ENCODE assay signal across 1 cellular context in the genomic region with DNA sequence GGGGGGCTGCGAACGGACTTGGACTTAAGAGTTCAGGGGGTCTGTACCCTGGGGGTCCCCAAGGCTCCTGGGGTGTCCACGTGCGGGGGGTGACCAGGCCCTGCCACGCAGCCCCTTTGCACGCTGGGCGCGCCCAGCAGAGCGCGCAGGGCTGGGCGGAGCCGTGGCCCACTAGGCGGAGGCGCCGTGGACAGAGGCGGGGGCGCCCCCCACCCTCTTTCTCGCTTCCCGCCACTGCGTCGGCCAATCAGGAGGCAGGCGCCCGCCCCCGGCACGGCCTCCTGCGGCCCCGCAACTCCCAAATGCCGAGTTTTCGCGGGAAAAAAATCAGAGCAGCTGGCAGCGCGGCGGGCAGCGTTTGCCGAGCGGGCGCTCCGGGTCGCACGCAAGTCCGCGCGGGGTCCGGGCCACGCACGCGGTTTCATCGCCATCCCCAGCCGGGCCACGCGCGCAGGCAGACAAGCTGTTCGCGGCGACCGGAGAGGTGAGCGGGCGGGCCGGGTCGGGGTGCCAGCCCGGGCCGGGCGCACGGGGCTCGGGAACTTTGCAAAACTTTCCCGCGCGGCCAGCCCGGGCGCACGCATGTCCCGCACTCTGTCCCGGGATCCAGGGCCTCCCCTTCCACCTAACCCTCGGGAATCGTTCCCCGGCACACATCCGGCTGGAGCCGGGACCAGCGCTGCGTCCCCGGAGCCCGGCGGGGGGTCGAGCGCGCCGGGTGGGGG.
TF ChIP-seq lines count a peak whose summit lies in the region.

TSS of gene UHRF1 (plus strand) at position 330 of the 725 bp plus-strand sequence. CDS start 1,385 bp downstream, outside the sequence.

TF ChIP-seq in HepG2, 621 proteins besides CTCF, POLR2A, EP300 and RAD21 (continued from another document and continues in another):
- peak; percentile 13; the same call in 1 of the 2 replicates for TF ChIP-seq UBTF (CRISPR knock-in tag; IDR thresholded peaks at IDR 0.05)
- no peak for TF ChIP-seq ZNF839 (CRISPR knock-in tag; IDR thresholded peaks at IDR 0.05; ENCODE audit: borderline replicate concordance)
- 0 out of 2 replicates have a peak, but pooled peaks have one; percentile 42 for TF ChIP-seq SIN3A (IDR thresholded peaks at IDR 0.05; ENCODE audit: borderline replicate concordance, low read depth, low read length)
- peak; percentile 49; the same call in 1 of the 2 replicates for TF ChIP-seq ZNF790 (CRISPR knock-in tag; IDR thresholded peaks at IDR 0.05; ENCODE audit: borderline replicate concordance)
- TF ChIP-seq, protein P1, sequence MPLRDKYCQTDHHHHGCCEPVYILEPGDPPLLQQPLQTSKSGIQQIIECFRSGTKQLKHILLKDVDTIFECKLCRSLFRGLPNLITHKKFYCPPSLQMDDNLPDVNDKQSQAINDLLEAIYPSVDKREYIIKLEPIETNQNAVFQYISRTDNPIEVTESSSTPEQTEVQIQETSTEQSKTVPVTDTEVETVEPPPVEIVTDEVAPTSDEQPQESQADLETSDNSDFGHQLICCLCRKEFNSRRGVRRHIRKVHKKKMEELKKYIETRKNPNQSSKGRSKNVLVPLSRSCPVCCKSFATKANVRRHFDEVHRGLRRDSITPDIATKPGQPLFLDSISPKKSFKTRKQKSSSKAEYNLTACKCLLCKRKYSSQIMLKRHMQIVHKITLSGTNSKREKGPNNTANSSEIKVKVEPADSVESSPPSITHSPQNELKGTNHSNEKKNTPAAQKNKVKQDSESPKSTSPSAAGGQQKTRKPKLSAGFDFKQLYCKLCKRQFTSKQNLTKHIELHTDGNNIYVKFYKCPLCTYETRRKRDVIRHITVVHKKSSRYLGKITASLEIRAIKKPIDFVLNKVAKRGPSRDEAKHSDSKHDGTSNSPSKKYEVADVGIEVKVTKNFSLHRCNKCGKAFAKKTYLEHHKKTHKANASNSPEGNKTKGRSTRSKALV (CRISPR knock-in tag; IDR thresholded peaks at IDR 0.05), result 0 out of 2 replicates have a peak, but pooled peaks have one; percentile 2
- TF ChIP-seq, protein P2, sequence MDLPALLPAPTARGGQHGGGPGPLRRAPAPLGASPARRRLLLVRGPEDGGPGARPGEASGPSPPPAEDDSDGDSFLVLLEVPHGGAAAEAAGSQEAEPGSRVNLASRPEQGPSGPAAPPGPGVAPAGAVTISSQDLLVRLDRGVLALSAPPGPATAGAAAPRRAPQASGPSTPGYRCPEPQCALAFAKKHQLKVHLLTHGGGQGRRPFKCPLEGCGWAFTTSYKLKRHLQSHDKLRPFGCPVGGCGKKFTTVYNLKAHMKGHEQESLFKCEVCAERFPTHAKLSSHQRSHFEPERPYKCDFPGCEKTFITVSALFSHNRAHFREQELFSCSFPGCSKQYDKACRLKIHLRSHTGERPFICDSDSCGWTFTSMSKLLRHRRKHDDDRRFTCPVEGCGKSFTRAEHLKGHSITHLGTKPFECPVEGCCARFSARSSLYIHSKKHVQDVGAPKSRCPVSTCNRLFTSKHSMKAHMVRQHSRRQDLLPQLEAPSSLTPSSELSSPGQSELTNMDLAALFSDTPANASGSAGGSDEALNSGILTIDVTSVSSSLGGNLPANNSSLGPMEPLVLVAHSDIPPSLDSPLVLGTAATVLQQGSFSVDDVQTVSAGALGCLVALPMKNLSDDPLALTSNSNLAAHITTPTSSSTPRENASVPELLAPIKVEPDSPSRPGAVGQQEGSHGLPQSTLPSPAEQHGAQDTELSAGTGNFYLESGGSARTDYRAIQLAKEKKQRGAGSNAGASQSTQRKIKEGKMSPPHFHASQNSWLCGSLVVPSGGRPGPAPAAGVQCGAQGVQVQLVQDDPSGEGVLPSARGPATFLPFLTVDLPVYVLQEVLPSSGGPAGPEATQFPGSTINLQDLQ (CRISPR knock-in tag; IDR thresholded peaks at IDR 0.05), result peak; percentile 67; the same call in 1 of the 2 replicates
- no peak; the same call in 1 of the 2 replicates for TF ChIP-seq ZFYVE20 (CRISPR knock-in tag; IDR thresholded peaks at IDR 0.05; ENCODE audit: borderline replicate concordance, low read depth)
- TF ChIP-seq, protein P3, sequence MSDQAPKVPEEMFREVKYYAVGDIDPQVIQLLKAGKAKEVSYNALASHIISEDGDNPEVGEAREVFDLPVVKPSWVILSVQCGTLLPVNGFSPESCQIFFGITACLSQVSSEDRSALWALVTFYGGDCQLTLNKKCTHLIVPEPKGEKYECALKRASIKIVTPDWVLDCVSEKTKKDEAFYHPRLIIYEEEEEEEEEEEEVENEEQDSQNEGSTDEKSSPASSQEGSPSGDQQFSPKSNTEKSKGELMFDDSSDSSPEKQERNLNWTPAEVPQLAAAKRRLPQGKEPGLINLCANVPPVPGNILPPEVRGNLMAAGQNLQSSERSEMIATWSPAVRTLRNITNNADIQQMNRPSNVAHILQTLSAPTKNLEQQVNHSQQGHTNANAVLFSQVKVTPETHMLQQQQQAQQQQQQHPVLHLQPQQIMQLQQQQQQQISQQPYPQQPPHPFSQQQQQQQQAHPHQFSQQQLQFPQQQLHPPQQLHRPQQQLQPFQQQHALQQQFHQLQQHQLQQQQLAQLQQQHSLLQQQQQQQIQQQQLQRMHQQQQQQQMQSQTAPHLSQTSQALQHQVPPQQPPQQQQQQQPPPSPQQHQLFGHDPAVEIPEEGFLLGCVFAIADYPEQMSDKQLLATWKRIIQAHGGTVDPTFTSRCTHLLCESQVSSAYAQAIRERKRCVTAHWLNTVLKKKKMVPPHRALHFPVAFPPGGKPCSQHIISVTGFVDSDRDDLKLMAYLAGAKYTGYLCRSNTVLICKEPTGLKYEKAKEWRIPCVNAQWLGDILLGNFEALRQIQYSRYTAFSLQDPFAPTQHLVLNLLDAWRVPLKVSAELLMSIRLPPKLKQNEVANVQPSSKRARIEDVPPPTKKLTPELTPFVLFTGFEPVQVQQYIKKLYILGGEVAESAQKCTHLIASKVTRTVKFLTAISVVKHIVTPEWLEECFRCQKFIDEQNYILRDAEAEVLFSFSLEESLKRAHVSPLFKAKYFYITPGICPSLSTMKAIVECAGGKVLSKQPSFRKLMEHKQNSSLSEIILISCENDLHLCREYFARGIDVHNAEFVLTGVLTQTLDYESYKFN (CRISPR knock-in tag; conservative IDR thresholded peaks at IDR 0.05), result peak; percentile 46
- peak; percentile 70 for TF ChIP-seq AGO2 (optimal IDR thresholded peaks at IDR 0.05; ENCODE audit: low read depth, low read length)
- peak; percentile 21; the same call in 1 of the 2 replicates for TF ChIP-seq DMAP1 (CRISPR knock-in tag; IDR thresholded peaks at IDR 0.05)
- TF ChIP-seq BORCS8-MEF2B (CRISPR knock-in tag; IDR thresholded peaks at IDR 0.05), result peak; percentile 75
- TF ChIP-seq ZBTB7A (CRISPR knock-in tag; IDR thresholded peaks at IDR 0.05), result 0 out of 2 replicates have a peak, but pooled peaks have one; percentile 25
- no peak for TF ChIP-seq MIER3 (CRISPR knock-in tag; IDR thresholded peaks at IDR 0.05; ENCODE audit: borderline replicate concordance)
- TF ChIP-seq, protein P4, sequence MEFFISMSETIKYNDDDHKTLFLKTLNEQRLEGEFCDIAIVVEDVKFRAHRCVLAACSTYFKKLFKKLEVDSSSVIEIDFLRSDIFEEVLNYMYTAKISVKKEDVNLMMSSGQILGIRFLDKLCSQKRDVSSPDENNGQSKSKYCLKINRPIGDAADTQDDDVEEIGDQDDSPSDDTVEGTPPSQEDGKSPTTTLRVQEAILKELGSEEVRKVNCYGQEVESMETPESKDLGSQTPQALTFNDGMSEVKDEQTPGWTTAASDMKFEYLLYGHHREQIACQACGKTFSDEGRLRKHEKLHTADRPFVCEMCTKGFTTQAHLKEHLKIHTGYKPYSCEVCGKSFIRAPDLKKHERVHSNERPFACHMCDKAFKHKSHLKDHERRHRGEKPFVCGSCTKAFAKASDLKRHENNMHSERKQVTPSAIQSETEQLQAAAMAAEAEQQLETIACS (CRISPR knock-in tag; IDR thresholded peaks at IDR 0.05), result peak; percentile 39; the same call in 1 of the 2 replicates
- TF ChIP-seq, protein P5, sequence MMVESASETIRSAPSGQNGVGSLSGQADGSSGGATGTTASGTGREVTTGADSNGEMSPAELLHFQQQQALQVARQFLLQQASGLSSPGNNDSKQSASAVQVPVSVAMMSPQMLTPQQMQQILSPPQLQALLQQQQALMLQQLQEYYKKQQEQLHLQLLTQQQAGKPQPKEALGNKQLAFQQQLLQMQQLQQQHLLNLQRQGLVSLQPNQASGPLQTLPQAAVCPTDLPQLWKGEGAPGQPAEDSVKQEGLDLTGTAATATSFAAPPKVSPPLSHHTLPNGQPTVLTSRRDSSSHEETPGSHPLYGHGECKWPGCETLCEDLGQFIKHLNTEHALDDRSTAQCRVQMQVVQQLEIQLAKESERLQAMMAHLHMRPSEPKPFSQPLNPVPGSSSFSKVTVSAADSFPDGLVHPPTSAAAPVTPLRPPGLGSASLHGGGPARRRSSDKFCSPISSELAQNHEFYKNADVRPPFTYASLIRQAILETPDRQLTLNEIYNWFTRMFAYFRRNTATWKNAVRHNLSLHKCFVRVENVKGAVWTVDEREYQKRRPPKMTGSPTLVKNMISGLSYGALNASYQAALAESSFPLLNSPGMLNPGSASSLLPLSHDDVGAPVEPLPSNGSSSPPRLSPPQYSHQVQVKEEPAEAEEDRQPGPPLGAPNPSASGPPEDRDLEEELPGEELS (CRISPR knock-in tag; IDR thresholded peaks at IDR 0.05), result peak; percentile 28; the same call in 1 of the 2 replicates
- TF ChIP-seq ZNF180 (CRISPR knock-in tag; IDR thresholded peaks at IDR 0.05; ENCODE audit: borderline replicate concordance, low read depth), result no peak
- TF ChIP-seq, protein P6, sequence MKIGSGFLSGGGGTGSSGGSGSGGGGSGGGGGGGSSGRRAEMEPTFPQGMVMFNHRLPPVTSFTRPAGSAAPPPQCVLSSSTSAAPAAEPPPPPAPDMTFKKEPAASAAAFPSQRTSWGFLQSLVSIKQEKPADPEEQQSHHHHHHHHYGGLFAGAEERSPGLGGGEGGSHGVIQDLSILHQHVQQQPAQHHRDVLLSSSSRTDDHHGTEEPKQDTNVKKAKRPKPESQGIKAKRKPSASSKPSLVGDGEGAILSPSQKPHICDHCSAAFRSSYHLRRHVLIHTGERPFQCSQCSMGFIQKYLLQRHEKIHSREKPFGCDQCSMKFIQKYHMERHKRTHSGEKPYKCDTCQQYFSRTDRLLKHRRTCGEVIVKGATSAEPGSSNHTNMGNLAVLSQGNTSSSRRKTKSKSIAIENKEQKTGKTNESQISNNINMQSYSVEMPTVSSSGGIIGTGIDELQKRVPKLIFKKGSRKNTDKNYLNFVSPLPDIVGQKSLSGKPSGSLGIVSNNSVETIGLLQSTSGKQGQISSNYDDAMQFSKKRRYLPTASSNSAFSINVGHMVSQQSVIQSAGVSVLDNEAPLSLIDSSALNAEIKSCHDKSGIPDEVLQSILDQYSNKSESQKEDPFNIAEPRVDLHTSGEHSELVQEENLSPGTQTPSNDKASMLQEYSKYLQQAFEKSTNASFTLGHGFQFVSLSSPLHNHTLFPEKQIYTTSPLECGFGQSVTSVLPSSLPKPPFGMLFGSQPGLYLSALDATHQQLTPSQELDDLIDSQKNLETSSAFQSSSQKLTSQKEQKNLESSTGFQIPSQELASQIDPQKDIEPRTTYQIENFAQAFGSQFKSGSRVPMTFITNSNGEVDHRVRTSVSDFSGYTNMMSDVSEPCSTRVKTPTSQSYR (CRISPR knock-in tag; IDR thresholded peaks at IDR 0.05; ENCODE audit: borderline replicate concordance), result no peak
- peak; percentile 13; the same call in 1 of the 2 replicates for TF ChIP-seq ZBTB2 (CRISPR knock-in tag; IDR thresholded peaks at IDR 0.05; ENCODE audit: low read depth)
- 0 out of 2 replicates have a peak, but pooled peaks have one; percentile 19 for TF ChIP-seq ZNF776 (CRISPR knock-in tag; IDR thresholded peaks at IDR 0.05)
- TF ChIP-seq ISL2 (CRISPR knock-in tag; IDR thresholded peaks at IDR 0.05), result no peak
- TF ChIP-seq YEATS4 (CRISPR knock-in tag; IDR thresholded peaks at IDR 0.05; ENCODE audit: borderline replicate concordance), result peak; percentile 3; the same call in 1 of the 2 replicates
- TF ChIP-seq ZBTB20 (CRISPR knock-in tag; IDR thresholded peaks at IDR 0.05; ENCODE audit: borderline replicate concordance, low read depth), result no peak
- TF ChIP-seq ZNF615 (CRISPR knock-in tag; IDR thresholded peaks at IDR 0.05; ENCODE audit: borderline replicate concordance), result no peak
- TF ChIP-seq DRAP1 (CRISPR knock-in tag; IDR thresholded peaks at IDR 0.05), result peak; percentile 65; the same call in 1 of the 2 replicates
- peak; percentile 40; the same call in 1 of the 2 replicates for TF ChIP-seq MXD4 (CRISPR knock-in tag; IDR thresholded peaks at IDR 0.05)
- TF ChIP-seq, protein P7, sequence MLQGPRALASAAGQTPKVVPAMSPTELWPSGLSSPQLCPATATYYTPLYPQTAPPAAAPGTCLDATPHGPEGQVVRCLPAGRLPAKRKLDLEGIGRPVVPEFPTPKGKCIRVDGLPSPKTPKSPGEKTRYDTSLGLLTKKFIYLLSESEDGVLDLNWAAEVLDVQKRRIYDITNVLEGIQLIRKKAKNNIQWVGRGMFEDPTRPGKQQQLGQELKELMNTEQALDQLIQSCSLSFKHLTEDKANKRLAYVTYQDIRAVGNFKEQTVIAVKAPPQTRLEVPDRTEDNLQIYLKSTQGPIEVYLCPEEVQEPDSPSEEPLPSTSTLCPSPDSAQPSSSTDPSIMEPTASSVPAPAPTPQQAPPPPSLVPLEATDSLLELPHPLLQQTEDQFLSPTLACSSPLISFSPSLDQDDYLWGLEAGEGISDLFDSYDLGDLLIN (CRISPR knock-in tag; IDR thresholded peaks at IDR 0.05; ENCODE audit: borderline replicate concordance), result no peak
- TF ChIP-seq MEIS1 (CRISPR knock-in tag; IDR thresholded peaks at IDR 0.05; ENCODE audit: borderline replicate concordance), result peak; percentile 68; the same call in 1 of the 2 replicates
- TF ChIP-seq ZNF713 (CRISPR knock-in tag; IDR thresholded peaks at IDR 0.05), result no peak
- peak; percentile 29; the same call in 1 of the 2 replicates for TF ChIP-seq ARNT2 (CRISPR knock-in tag; IDR thresholded peaks at IDR 0.05; ENCODE audit: low read depth)
